8 cellular contexts compared by ENCODE assay signal in genomic region chr10:47705698-47706414, GRCh38. TPM values are rescaled to one million over a fixed set of nuclear protein-coding genes. Genes with fewer than 3 reads are reported as not detected.
DNase-seq lines count a peak whose midpoint lies in the region; ATAC-seq and TF ChIP-seq lines count a peak whose summit lies in the region.
"Not testable (repeated sequence)": the region's sequence is repeated elsewhere in the genome, so short reads cannot be mapped to it uniquely, and the experiment has no call there.

No MANE protein-coding gene starts in this region.

- H3K4me1 Mint-ChIP-seq in activated B cell treated with CpG ODN at 0.5 μM for 24 hours; activated naive CD8-positive, alpha-beta T cell treated with anti-CD3 and anti-CD28 coated beads, Interleukin-2, amount 50 U/mL, for 24 hours: not testable (repeated sequence)

- not testable (repeated sequence) for TF ChIP-seq POLR2A in ovary (IDR thresholded peaks at IDR 0.05)

- CTCF ChIA-PET in activated B cell treated with CpG ODN at 0.5 μM for 24 hours (lab: Charles Lee) = not testable (repeated sequence)

- 0% methylated on average over 1 to 7 of the region's 66 CpGs for WGBS in GM23248 (ENCODE audit: low coverage in 1 of 2, low lambda C conversion rate in 2 of 2, missing lambda C conversion rate in 2 of 2), 2 experiments
- 0% methylated on average over 6 to 10 of the region's 66 CpGs for WGBS in ovary, 3 donors

- H3K27me3 ChIP-seq in DND-41 (ENCODE audit: insufficient read depth, low read length, poor library complexity); GM23248 (replicated peaks; ENCODE audit: insufficient read depth); cardiac muscle cell; ovary: not testable (repeated sequence)

- not testable (repeated sequence) for H3K27ac Mint-ChIP-seq in activated B cell treated with CpG ODN at 0.5 μM for 24 hours; activated naive CD8-positive, alpha-beta T cell treated with anti-CD3 and anti-CD28 coated beads, Interleukin-2, amount 50 U/mL, for 24 hours

- H3K4me2 ChIP-seq in DND-41 (ENCODE audit: insufficient read depth, low read length) (peak overlapping the region; percentile 55), GM23248 (ENCODE audit: unreplicated experiment) (peak overlapping the region; percentile 68)

- TF ChIP-seq CTCF in DND-41 (IDR thresholded peaks at IDR 0.05; ENCODE audit: borderline replicate concordance, extremely low read depth, low read length, poor library complexity, severe bottlenecking); activated B cell treated with CpG ODN at 0.5 μM for 24 hours (IDR thresholded peaks at IDR 0.05); cardiac muscle cell (IDR thresholded peaks at IDR 0.05; ENCODE audit: low read depth, low read length); ovary (IDR thresholded peaks at IDR 0.05): not testable (repeated sequence)

- intact Hi-C loops in activated B cell treated with CpG ODN at 0.5 μM for 24 hours (cut with micrococcal nuclease); ovary (cut with DNase I): not testable (repeated sequence)

- H4K20me1 ChIP-seq in DND-41 (ENCODE audit: insufficient read depth, low read length); GM23248 (ENCODE audit: insufficient read depth): not testable (repeated sequence)

- not testable (repeated sequence) for H3K27ac ChIP-seq in DND-41 (ENCODE audit: low read length)
- H3K27ac ChIP-seq in GM23248 = peak overlapping the region; percentile 83
- peak overlapping the region; percentile 75 for H3K27ac ChIP-seq in cardiac muscle cell
- peak overlapping the region in 1 of 2 donors; percentile 30 for H3K27ac ChIP-seq in ovary

- H3K36me3 Mint-ChIP-seq in activated B cell treated with CpG ODN at 0.5 μM for 24 hours (ENCODE audit: low read depth); activated naive CD8-positive, alpha-beta T cell treated with anti-CD3 and anti-CD28 coated beads, Interleukin-2, amount 50 U/mL, for 24 hours (ENCODE audit: low read depth): not testable (repeated sequence)

- not testable (repeated sequence) for H3K9ac ChIP-seq in DND-41 (ENCODE audit: low read depth, low read length)
- H3K9ac ChIP-seq in GM23248 = peak overlapping the region; percentile 83

- H3K36me3 ChIP-seq in DND-41 (ENCODE audit: insufficient read depth, low read length); GM23248 (ENCODE audit: low read depth); cardiac muscle cell; ovary: not testable (repeated sequence)

- H3K9me3 ChIP-seq in DND-41 (ENCODE audit: insufficient read depth, low read length, severe bottlenecking); GM23248 (ENCODE audit: low read depth); cardiac muscle cell (ENCODE audit: low read depth); ovary: not testable (repeated sequence)

- not testable (repeated sequence) for H2AFZ ChIP-seq in DND-41 (ENCODE audit: low read depth, low read length)
- H2AFZ ChIP-seq in GM23248 = peak overlapping the region; percentile 89

- TF ChIP-seq EP300 in ovary (IDR thresholded peaks at IDR 0.05) = not testable (repeated sequence)

- H3F3A ChIP-seq in GM23248 (ENCODE audit: insufficient read depth) = not testable (repeated sequence)

- not testable (repeated sequence) for H3K4me3 Mint-ChIP-seq in activated B cell treated with CpG ODN at 0.5 μM for 24 hours
- peak overlapping the region; percentile 65 for H3K4me3 Mint-ChIP-seq in activated naive CD8-positive, alpha-beta T cell treated with anti-CD3 and anti-CD28 coated beads, Interleukin-2, amount 50 U/mL, for 24 hours

- H3K79me2 ChIP-seq in DND-41 (ENCODE audit: insufficient read depth, low read length); GM23248 (ENCODE audit: insufficient read depth): not testable (repeated sequence)

- H3K27me3 Mint-ChIP-seq in activated B cell treated with CpG ODN at 0.5 μM for 24 hours; activated naive CD8-positive, alpha-beta T cell treated with anti-CD3 and anti-CD28 coated beads, Interleukin-2, amount 50 U/mL, for 24 hours: not testable (repeated sequence)

- H3K4me3 ChIP-seq in DND-41 (ENCODE audit: low read depth in 1 of 2, low read length in 2 of 2) = peak overlapping the region in 1 of 2 experiments; percentile 46; a peak in 1 of 4 replicates
- H3K4me3 ChIP-seq in GM23248 = peak overlapping the region; percentile 71
- peak overlapping the region; percentile 41 for H3K4me3 ChIP-seq in cardiac muscle cell
- H3K4me3 ChIP-seq in ovary = peak overlapping the region; percentile 44

- not testable (repeated sequence) for H3K9me3 Mint-ChIP-seq in activated B cell treated with CpG ODN at 0.5 μM for 24 hours; activated naive CD8-positive, alpha-beta T cell treated with anti-CD3 and anti-CD28 coated beads, Interleukin-2, amount 50 U/mL, for 24 hours

- in situ Hi-C loops in GM23248 (cut with MboI) = not testable (repeated sequence)

- H3K4me1 ChIP-seq in DND-41 (ENCODE audit: insufficient read depth, low read length); GM23248 (ENCODE audit: insufficient read depth); cardiac muscle cell (ENCODE audit: low read depth); ovary (ENCODE audit: insufficient read depth): not testable (repeated sequence)

- peak; percentile 79 for DNase-seq in DND-41
- DNase-seq in GM23248 = peak; percentile 7
- DNase-seq in activated B cell treated with CpG ODN at 0.5 μM for 24 hours = peak; percentile 43
- peak; percentile 74 for DNase-seq in activated naive CD8-positive, alpha-beta T cell treated with anti-CD3 and anti-CD28 coated beads, Interleukin-2, amount 50 U/mL, for 24 hours
- DNase-seq in cardiac muscle cell (ENCODE audit: low read depth in 1 of 2, low spot score in 1 of 2) = peak in 1 of 2 donors; percentile 14
- DNase-seq in ovary = peak; percentile 77 to 92 (median 86)
- peak; percentile 49 to 59 for DNase-seq in stimulated activated CD8-positive, alpha-beta memory T cell treated with anti-CD3 and anti-CD28 coated beads, Interleukin-7, amount 100 ng/mL, for 4 hours (ENCODE audit: low read depth in 2 of 2)

- peak; percentile 100 for ATAC-seq in DND-41 (ENCODE audit: insufficient read depth, low read depth)
- ATAC-seq in HG03565 (IDR thresholded peaks at IDR 0.05; ENCODE audit: unreplicated experiment) = peak; percentile 81
- peak; percentile 100 for ATAC-seq in activated B cell treated with CpG ODN at 0.5 μM for 24 hours (ENCODE audit: low read depth)
- ATAC-seq in activated naive CD8-positive, alpha-beta T cell treated with anti-CD3 and anti-CD28 coated beads, Interleukin-2, amount 50 U/mL, for 24 hours = peak; percentile 98

- H3K9me2 ChIP-seq in GM23248 (ENCODE audit: insufficient read depth) = not testable (repeated sequence)

- POLR2A ChIA-PET in activated B cell treated with CpG ODN at 0.5 μM for 24 hours (lab: Charles Lee) = not testable (repeated sequence)

RNA-seq across cellular contexts. Expression of gene SYT15B, which starts 57.5 kb away (rescaled TPM):
- total RNA-seq in GM23248 (2014; rRNA removed; shearing (Covaris generic)) = 1.9 TPM in 2 replicates
- 1.5 and 1.8 TPM in 2 replicates for polyA plus RNA-seq in GM23248 (2016; fragmentation: Nextera tagmentation; extraction: Ambion mirVana)
- 0.12 TPM in 1 of 2 replicates, not detected in the other for total RNA-seq in activated B cell treated with CpG ODN at 0.5 μM for 24 hours
- 0.04 TPM in 1 of 2 replicates, not detected in the other for total RNA-seq in cardiac muscle cell
- 0.06 TPM in 1 of 2 replicates, not detected in the other for polyA plus RNA-seq in cardiac muscle cell
- total RNA-seq in ovary = 1 to 10 TPM in 5 of 7 donors, under 1 TPM in 2; 0.33 to 3.8 (median 1.4) TPM
- polyA plus RNA-seq in ovary = 1 to 10 TPM in 1 of 2 donors, under 1 TPM in 1; 0.55 to 1.3 TPM
